Comparison of ENCODE assay signal across 1 cellular context in genomic region chr11:67022961-67023956, GRCh38.
TF ChIP-seq lines count a peak whose summit lies in the region.

A gene with protein sequence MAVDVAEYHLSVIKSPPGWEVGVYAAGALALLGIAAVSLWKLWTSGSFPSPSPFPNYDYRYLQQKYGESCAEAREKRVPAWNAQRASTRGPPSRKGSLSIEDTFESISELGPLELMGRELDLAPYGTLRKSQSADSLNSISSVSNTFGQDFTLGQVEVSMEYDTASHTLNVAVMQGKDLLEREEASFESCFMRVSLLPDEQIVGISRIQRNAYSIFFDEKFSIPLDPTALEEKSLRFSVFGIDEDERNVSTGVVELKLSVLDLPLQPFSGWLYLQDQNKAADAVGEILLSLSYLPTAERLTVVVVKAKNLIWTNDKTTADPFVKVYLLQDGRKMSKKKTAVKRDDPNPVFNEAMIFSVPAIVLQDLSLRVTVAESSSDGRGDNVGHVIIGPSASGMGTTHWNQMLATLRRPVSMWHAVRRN (plus strand): TSS chr11:67023134. CDS start chr11:67030145, 7,011 bp downstream.

TF ChIP-seq in SK-N-SH treated with all-trans-retinoic acid at 6 μM for 48 hours, 23 proteins besides CTCF, POLR2A, EP300 and RAD21 (continued from another document):
- no peak for TF ChIP-seq POU6F1 (CRISPR knock-in tag; IDR thresholded peaks at IDR 0.05; ENCODE audit: borderline replicate concordance, low read depth)
